25 cellular contexts compared by ENCODE assay signal in the genomic region with DNA sequence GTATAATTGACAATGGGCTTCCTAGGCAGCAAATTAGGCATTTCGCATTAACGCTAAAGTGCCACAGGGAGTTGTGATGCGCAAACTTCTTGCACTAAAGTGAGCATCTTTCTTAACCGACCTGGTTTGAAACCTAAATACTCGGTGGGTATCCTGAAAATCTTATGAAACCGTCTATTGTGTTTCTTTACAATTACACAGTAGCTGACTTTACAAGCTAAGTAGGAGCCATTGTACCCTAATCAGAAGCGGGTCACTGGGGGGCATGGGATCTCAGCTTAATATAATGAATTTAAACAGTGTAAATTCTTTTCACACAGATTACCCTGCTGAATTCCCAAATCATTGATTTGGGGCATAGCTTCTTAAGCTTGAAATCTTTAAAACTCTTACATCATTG.
"Had no signal": no experiment of that assay in that cellular context is flagged by ENCODE, and none has a peak within 500 bp of the region (broad histone marks: within the 10 kb centered on the region; RNA-seq: fewer than 3 reads in every experiment).

No MANE protein-coding gene starts in this region.

- H3K27me3 ChIP-seq: heart right ventricle, hepatocyte, pancreas, spleen, suprapubic skin, tibial artery, upper lobe of right lung had no signal

- H2AFZ ChIP-seq: hepatocyte had no signal

- H3K4me2 ChIP-seq: hepatocyte had no signal

- H3K9me3 ChIP-seq: heart right ventricle, left ventricle myocardium inferior, pancreas, prostate gland, suprapubic skin, thoracic aorta, tibial artery, upper lobe of right lung had no signal

- ATAC-seq: heart right ventricle; naive thymus-derived CD8-positive, alpha-beta T cell; pancreas; right cardiac atrium; sciatic nerve; stimulated activated effector memory CD8-positive, alpha-beta T cell treated with anti-CD3 and anti-CD28 coated beads, Interleukin-12 subunit alpha, Interleukin-12 subunit beta, amount 100 ng/mL, for 72 hours; upper lobe of right lung had no signal

- H3K36me3 ChIP-seq: heart right ventricle, left ventricle myocardium inferior, pancreas, prostate gland, spleen, suprapubic skin, thoracic aorta, tibial artery, upper lobe of right lung had no signal

- FAIRE-seq: pancreas, urothelium cell line had no signal

- H3K27ac ChIP-seq: heart right ventricle, hepatocyte, left ventricle myocardium inferior, pancreas, prostate gland, skin epidermis, spleen, suprapubic skin, tibial artery, upper lobe of right lung had no signal

- H3K79me2 ChIP-seq: hepatocyte had no signal

- H3K4me1 ChIP-seq: heart right ventricle, left ventricle myocardium inferior, pancreas, prostate gland, spleen, suprapubic skin, upper lobe of right lung had no signal

- H3K4me3 ChIP-seq: heart right ventricle, hepatocyte, left ventricle myocardium inferior, lung, pancreas, prostate gland, skin epidermis, spleen, suprapubic skin, thoracic aorta, tibial artery, upper lobe of right lung had no signal

- DNase-seq: heart right ventricle; islet precursor cell; left ventricle myocardium inferior; midbrain; naive thymus-derived CD8-positive, alpha-beta T cell; nucleus accumbens; pancreas; posterior cingulate gyrus; retina; right cardiac atrium; spleen; stimulated activated CD4-positive, alpha-beta T cell treated with anti-CD3 and anti-CD28 coated beads, Interleukin-4, amount 100 ng/mL, for 24 hours; stimulated activated naive CD4-positive, alpha-beta T cell; tibial artery; trophoblast cell; upper lobe of right lung had no signal
